Comparison of ENCODE assay signal across 16 cellular contexts in the genomic region with DNA sequence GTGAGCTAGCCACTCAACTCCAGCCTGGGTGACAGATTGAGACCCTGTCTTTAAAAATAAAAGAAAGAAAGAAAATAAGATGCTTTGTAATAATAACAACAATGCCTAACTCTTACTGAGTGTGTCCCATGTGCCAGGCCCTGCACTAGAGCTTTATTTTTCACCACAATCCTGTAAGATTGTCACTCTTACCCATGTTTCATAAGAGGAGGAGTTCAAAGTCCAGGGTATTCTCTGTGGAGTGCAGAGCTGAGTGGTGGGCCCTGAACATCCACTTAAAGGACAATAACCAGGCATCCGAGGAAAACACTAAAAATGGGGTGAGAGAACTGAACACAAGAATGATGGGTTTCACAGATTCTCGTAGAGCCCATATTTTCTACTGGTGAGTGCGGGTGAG. TPM values are rescaled to one million over a fixed set of nuclear protein-coding genes. Genes with fewer than 3 reads are reported as not detected.
DNase-seq lines count a peak whose midpoint lies in the region; ATAC-seq and TF ChIP-seq lines count a peak whose summit lies in the region.
"Had no signal": no experiment of that assay in that cellular context is flagged by ENCODE, and none has a peak within 500 bp of the region (broad histone marks: within the 10 kb centered on the region; RNA-seq: fewer than 3 reads in every experiment).

No MANE protein-coding gene starts in this region.

- H3K27me3 Mint-ChIP-seq in neural progenitor cell (ENCODE audit: insufficient read depth, low read depth) = peaks cover 4% of the 10 kb centered on the region
- peaks cover 27 to 39% (median 33%) of the 10 kb centered on the region in 3 donors for H3K27me3 Mint-ChIP-seq in CD14-positive monocyte (ENCODE audit: low read depth in 3 of 3)

- H3K9me3 Mint-ChIP-seq in neural progenitor cell = no peaks in the 10 kb centered on the region
- peaks cover 0 to 2% (median 0%) of the 10 kb centered on the region in 7 donors for H3K9me3 Mint-ChIP-seq in CD14-positive monocyte
- H3K9me3 Mint-ChIP-seq: activated CD4-positive, alpha-beta memory T cell treated with anti-CD3 and anti-CD28 coated beads, Interleukin-2, amount 10 ng/mL, durations not matched to agents 7 days and 5 days; activated T-helper 2 cell treated with anti-CD3 and anti-CD28 coated beads, Interferon-gamma antibody, Interleukin-2, Interleukin-4, amounts not matched to agents 10 μg/mL and 5 μg/mL and 100 μg/mL, durations not matched to agents 14 hours and 24 hours and 36 hours; naive thymus-derived CD8-positive, alpha-beta T cell had no signal

- H3K4me1 ChIP-seq in right atrium auricular region (peaks cover 0 to 42% of the 10 kb centered on the region in 2 donors), neuronal stem cell (ENCODE audit: control insufficient read depth in 2 of 2, insufficient read depth in 1 of 2, low read depth in 1 of 2, low read length in 2 of 2) (peaks cover 3 to 5% of the 10 kb centered on the region in 2 donors), neural progenitor cell (peaks cover 4% of the 10 kb centered on the region)

- no peaks in the 10 kb centered on the region for H3F3A ChIP-seq in neural progenitor cell (ENCODE audit: low read depth)

- ATAC-seq in left cardiac atrium (no peak), HG03457 (IDR thresholded peaks at IDR 0.05; ENCODE audit: unreplicated experiment) (no peak)
- ATAC-seq: naive thymus-derived CD8-positive, alpha-beta T cell; sciatic nerve had no signal

- H3K14ac ChIP-seq in neuronal stem cell (ENCODE audit: low read length) = no peak overlapping the region

- H3K27ac ChIP-seq in right atrium auricular region (peak overlapping the region; percentile 70 to 75), neuronal stem cell (replicated peaks; ENCODE audit: low read length) (no peak overlapping the region), neural progenitor cell (no peak overlapping the region)
- H3K27ac ChIP-seq: HL-60 had no signal

- no peak overlapping the region for H3K4ac ChIP-seq in neuronal stem cell (ENCODE audit: low read length)

- H3K4me3 Mint-ChIP-seq in neural progenitor cell = no peak overlapping the region
- no peak overlapping the region for H3K4me3 Mint-ChIP-seq in CD14-positive monocyte
- H3K4me3 Mint-ChIP-seq: activated CD4-positive, alpha-beta memory T cell treated with anti-CD3 and anti-CD28 coated beads, Interleukin-2, amount 10 ng/mL, durations not matched to agents 7 days and 5 days; naive thymus-derived CD8-positive, alpha-beta T cell had no signal

- no peak overlapping the region for H2BK120ac ChIP-seq in neuronal stem cell (ENCODE audit: low read depth, low read length)

- no peak overlapping the region for H3K27ac Mint-ChIP-seq in neural progenitor cell
- H3K27ac Mint-ChIP-seq in CD14-positive monocyte = no peak overlapping the region
- H3K27ac Mint-ChIP-seq: activated CD4-positive, alpha-beta memory T cell treated with anti-CD3 and anti-CD28 coated beads, Interleukin-2, amount 10 ng/mL, durations not matched to agents 7 days and 5 days; activated T-helper 2 cell treated with anti-CD3 and anti-CD28 coated beads, Interferon-gamma antibody, Interleukin-2, Interleukin-4, amounts not matched to agents 10 μg/mL and 5 μg/mL and 100 μg/mL, durations not matched to agents 14 hours and 24 hours and 36 hours; naive thymus-derived CD8-positive, alpha-beta T cell had no signal

- no peak overlapping the region for H4K91ac ChIP-seq in neuronal stem cell (ENCODE audit: low read depth, low read length, poor library complexity)

- no peak overlapping the region for H3K23ac ChIP-seq in neuronal stem cell (ENCODE audit: low read depth, low read length, poor library complexity)

- no peaks in the 10 kb centered on the region for H3K36me3 Mint-ChIP-seq in neural progenitor cell
- H3K36me3 Mint-ChIP-seq in CD14-positive monocyte = no peaks in the 10 kb centered on the region
- H3K36me3 Mint-ChIP-seq: naive thymus-derived CD8-positive, alpha-beta T cell had no signal

- H3K4me2 ChIP-seq in neuronal stem cell (ENCODE audit: insufficient read depth, low read length, poor library complexity, severe bottlenecking) (no peak overlapping the region), neural progenitor cell (no peak overlapping the region)

- H3K27me3 ChIP-seq in right atrium auricular region = no peaks in the 10 kb centered on the region
- no peaks in the 10 kb centered on the region for H3K27me3 ChIP-seq in neuronal stem cell (ENCODE audit: control insufficient read depth in 3 of 3, insufficient read depth in 3 of 3, low read depth in 1 of 3, low read length in 3 of 3)
- no peaks in the 10 kb centered on the region for H3K27me3 ChIP-seq in neural progenitor cell

- H3K79me2 ChIP-seq in neural progenitor cell (ENCODE audit: low read depth) = no peaks in the 10 kb centered on the region

- H3K4me1 Mint-ChIP-seq in neural progenitor cell = peaks cover 3% of the 10 kb centered on the region
- peaks cover 11% of the 10 kb centered on the region for H3K4me1 Mint-ChIP-seq in CD14-positive monocyte
- H3K4me1 Mint-ChIP-seq: activated CD4-positive, alpha-beta memory T cell treated with anti-CD3 and anti-CD28 coated beads, Interleukin-2, amount 10 ng/mL, durations not matched to agents 7 days and 5 days had no signal

- H4K20me1 ChIP-seq in neural progenitor cell (ENCODE audit: low read depth) = no peaks in the 10 kb centered on the region

- H2BK5ac ChIP-seq in neuronal stem cell (ENCODE audit: low read length) = no peak overlapping the region

- intact Hi-C loops in left cardiac atrium (cut with DNase I) = no loop called here
- intact Hi-C loops in CD14-positive monocyte (cut with micrococcal nuclease) = no loop called here

- no peak for DNase-seq in right atrium auricular region (ENCODE audit: low spot score)
- no peak for DNase-seq in left cardiac atrium
- no peak for DNase-seq in neuronal stem cell (ENCODE audit: low spot score)
- DNase-seq in neural progenitor cell (ENCODE audit: low spot score) = no peak
- no peak for DNase-seq in CD14-positive monocyte (ENCODE audit: low spot score)
- DNase-seq: activated CD4-positive, alpha-beta memory T cell treated with anti-CD3 and anti-CD28 coated beads, Interleukin-2, amount 10 ng/mL, durations not matched to agents 7 days and 5 days; HCEC 1CT; Kasumi-1; naive thymus-derived CD8-positive, alpha-beta T cell; NCI-H1436; NCI-H510A; stimulated activated CD4-positive, alpha-beta T cell treated with anti-CD3 and anti-CD28 coated beads, Interleukin-4, amount 100 ng/mL, for 4 hours had no signal

- H2BK12ac ChIP-seq in neuronal stem cell (ENCODE audit: low read length) = no peak overlapping the region

- no peak overlapping the region for H3K18ac ChIP-seq in neuronal stem cell (ENCODE audit: low read length)

- no peak for TF ChIP-seq CTCF in right atrium auricular region (IDR thresholded peaks at IDR 0.05)
- no peak for TF ChIP-seq CTCF in neural progenitor cell (IDR thresholded peaks at IDR 0.05)
- no peak for TF ChIP-seq CTCF in CD14-positive monocyte (IDR thresholded peaks at IDR 0.05)

- H2AFZ ChIP-seq in neuronal stem cell (ENCODE audit: low read length) (peak overlapping the region; percentile 96), neural progenitor cell (replicated peaks) (no peak overlapping the region)

- no peak overlapping the region for H4K8ac ChIP-seq in neuronal stem cell (ENCODE audit: low read depth, low read length)

- no peaks in the 10 kb centered on the region for H3K9me3 ChIP-seq in right atrium auricular region
- no peaks in the 10 kb centered on the region for H3K9me3 ChIP-seq in neuronal stem cell (replicated peaks in 1 of 2; ENCODE audit: control insufficient read depth in 2 of 2, insufficient read depth in 1 of 2, low read depth in 1 of 2, low read length in 2 of 2)
- no peaks in the 10 kb centered on the region for H3K9me3 ChIP-seq in neural progenitor cell (ENCODE audit: low read depth)

- H2AK5ac ChIP-seq in neuronal stem cell (ENCODE audit: low read depth, low read length) = no peak overlapping the region

- H3K36me3 ChIP-seq in right atrium auricular region (no peaks in the 10 kb centered on the region), neuronal stem cell (replicated peaks in 1 of 2; ENCODE audit: control insufficient read depth in 2 of 2, insufficient read depth in 2 of 2, low read length in 2 of 2) (no peaks in the 10 kb centered on the region), neural progenitor cell (no peaks in the 10 kb centered on the region)

- H3K4me3 ChIP-seq in right atrium auricular region (no peak overlapping the region), neuronal stem cell (ENCODE audit: low read length in 2 of 2) (no peak overlapping the region), neural progenitor cell (no peak overlapping the region)

- no peak overlapping the region for H2BK15ac ChIP-seq in neuronal stem cell (ENCODE audit: low read length)

- H3K79me1 ChIP-seq in neuronal stem cell (ENCODE audit: low read depth, low read length) = no peaks in the 10 kb centered on the region

- H3K9ac ChIP-seq in neuronal stem cell (ENCODE audit: low read depth, low read length, poor library complexity) (no peak overlapping the region), neural progenitor cell (no peak overlapping the region)

- no CpG with 5 or more reads among the region's 3 CpGs for WGBS in neuronal stem cell (ENCODE audit: extremely low coverage in 2 of 2, insufficient read length in 2 of 2, insufficient replicate concordance in 1 of 2), 2 donors

RNA-seq across cellular contexts. Expression of gene C11orf52, which starts 0.9 kb away (rescaled TPM):
- 1 to 10 TPM; 1.5 to 8.3 TPM for total RNA-seq in right atrium auricular region
- total RNA-seq in left cardiac atrium = 1 to 10 TPM; 1.6 to 3.3 TPM
- polyA plus RNA-seq in neuronal stem cell (2013, experiment 1 of 2) = 0.14 TPM
- polyA plus RNA-seq in neuronal stem cell (2013, experiment 2 of 2) = 0.17 TPM
- total RNA-seq in neural progenitor cell (ENCODE audit: low replicate concordance) = 0.65 TPM in 1 of 2 replicates, not detected in the other
- polyA plus RNA-seq in CD14-positive monocyte = not detected
- total RNA-seq: activated CD4-positive, alpha-beta memory T cell treated with anti-CD3 and anti-CD28 coated beads, Interleukin-2, amount 10 ng/mL, durations not matched to agents 7 days and 5 days; activated T-helper 2 cell treated with anti-CD3 and anti-CD28 coated beads, Interferon-gamma antibody, Interleukin-2, Interleukin-4, amounts not matched to agents 10 μg/mL and 5 μg/mL and 100 μg/mL, durations not matched to agents 14 hours and 24 hours and 36 hours; naive thymus-derived CD8-positive, alpha-beta T cell; sciatic nerve had no signal
- polyA plus RNA-seq: naive thymus-derived CD8-positive, alpha-beta T cell had no signal

RNA-seq across cellular contexts. Expression of gene HSPB2, which starts 5.3 kb away (rescaled TPM):
- total RNA-seq in right atrium auricular region (10 to 100 TPM in 1 of 2 donors, 1 to 10 TPM in 1; 5.5 to 13.0 TPM), left cardiac atrium (10 to 100 TPM; 37.3 to 49.6 TPM), neural progenitor cell (ENCODE audit: low replicate concordance) (not detected in 2 replicates)
- 0.14 TPM for polyA plus RNA-seq in neuronal stem cell (2013, experiment 1 of 2)
- polyA plus RNA-seq in neuronal stem cell (2013, experiment 2 of 2) = 0.21 TPM
- polyA plus RNA-seq in CD14-positive monocyte = not detected
- total RNA-seq: activated CD4-positive, alpha-beta memory T cell treated with anti-CD3 and anti-CD28 coated beads, Interleukin-2, amount 10 ng/mL, durations not matched to agents 7 days and 5 days; activated T-helper 2 cell treated with anti-CD3 and anti-CD28 coated beads, Interferon-gamma antibody, Interleukin-2, Interleukin-4, amounts not matched to agents 10 μg/mL and 5 μg/mL and 100 μg/mL, durations not matched to agents 14 hours and 24 hours and 36 hours had no signal
- polyA plus RNA-seq: naive thymus-derived CD8-positive, alpha-beta T cell had no signal

RNA-seq across cellular contexts. Expression of gene CRYAB, which starts 6.2 kb away (rescaled TPM):
- 1,000 to 10,000 TPM; 2,961 to 3,608 TPM for total RNA-seq in right atrium auricular region
- total RNA-seq in left cardiac atrium = 1,000 to 10,000 TPM; 4,044 to 4,265 TPM
- polyA plus RNA-seq in neuronal stem cell (2013, experiment 1 of 2) = 2.4 TPM
- polyA plus RNA-seq in neuronal stem cell (2013, experiment 2 of 2) = 2.2 TPM
- 0.45 TPM in 1 of 2 replicates, not detected in the other for total RNA-seq in neural progenitor cell (ENCODE audit: low replicate concordance)
- polyA plus RNA-seq in CD14-positive monocyte = not detected
- total RNA-seq: activated CD4-positive, alpha-beta memory T cell treated with anti-CD3 and anti-CD28 coated beads, Interleukin-2, amount 10 ng/mL, durations not matched to agents 7 days and 5 days; activated T-helper 2 cell treated with anti-CD3 and anti-CD28 coated beads, Interferon-gamma antibody, Interleukin-2, Interleukin-4, amounts not matched to agents 10 μg/mL and 5 μg/mL and 100 μg/mL, durations not matched to agents 14 hours and 24 hours and 36 hours; naive thymus-derived CD8-positive, alpha-beta T cell had no signal
- polyA plus RNA-seq: naive thymus-derived CD8-positive, alpha-beta T cell had no signal

RNA-seq across cellular contexts. Expression of gene DIXDC1, which starts 19.4 kb away (rescaled TPM):
- 10 to 100 TPM; 25.7 to 50.9 TPM for total RNA-seq in right atrium auricular region
- total RNA-seq in left cardiac atrium = 10 to 100 TPM; 19.5 to 28.1 TPM
- 16.8 TPM for polyA plus RNA-seq in neuronal stem cell (2013, experiment 1 of 2)
- polyA plus RNA-seq in neuronal stem cell (2013, experiment 2 of 2) = 17.4 TPM
- total RNA-seq in neural progenitor cell (ENCODE audit: low replicate concordance) = 23.6 and 25.2 TPM in 2 replicates
- under 1 TPM in 1 of 2 donors, not detected in 1; 0.17 TPM for polyA plus RNA-seq in CD14-positive monocyte

RNA-seq across cellular contexts. Expression of gene CFAP68, which starts 38.4 kb away (rescaled TPM):
- total RNA-seq in right atrium auricular region (10 to 100 TPM; 27.7 to 40.9 TPM), left cardiac atrium (10 to 100 TPM; 17.1 to 22.2 TPM), neural progenitor cell (ENCODE audit: low replicate concordance) (28.6 and 46.7 TPM in 2 replicates)
- 56.0 TPM for polyA plus RNA-seq in neuronal stem cell (2013, experiment 1 of 2)
- polyA plus RNA-seq in neuronal stem cell (2013, experiment 2 of 2) = 51.1 TPM
- 1 to 10 TPM; 5.0 to 5.3 TPM for polyA plus RNA-seq in CD14-positive monocyte

Comparison
In these comparisons a context has a peak if more than half of its experiments do, and no peak if none do; other contexts are left out.
1. H3K27ac ChIP-seq: peak in right atrium auricular region (2 of 2); none in neuronal stem cell (single experiment) and neural progenitor cell (single experiment).
2. RNA of gene CRYAB, which starts 6.2 kb away (total RNA-seq): 4,044 to 4,265 TPM in left cardiac atrium and 2,961 to 3,608 TPM in right atrium auricular region; 0.45 TPM in neural progenitor cell; every median in the first group is over 1,000 times any median in the second.